In genomic region chr1:246708166-246708565, GRCh38 we compare ENCODE assay signal across 13 cellular contexts.
"Had no signal": no experiment of that assay in that cellular context is flagged by ENCODE, and none has a peak within 500 bp of the region (broad histone marks: within the 10 kb centered on the region; RNA-seq: fewer than 3 reads in every experiment).

No MANE protein-coding gene starts in this region.

- DNase-seq: activated CD4-positive, alpha-beta T cell treated with anti-CD3 and anti-CD28 coated beads, Interleukin-2, amount 10 ng/mL, durations not matched to agents 7 days and 5 days; activated CD4-positive, CD25-positive, alpha-beta regulatory T cell; activated CD8-positive, alpha-beta memory T cell treated with anti-CD3 and anti-CD28 coated beads for 24 hours; activated gamma-delta T cell treated with Interleukin-2 at 50 U/mL for 16 hours; activated naive CD8-positive, alpha-beta T cell treated with anti-CD3 and anti-CD28 coated beads, Interleukin-2, amount 10 ng/mL, durations not matched to agents 7 days and 5 days; erythroblast; islet precursor cell; naive B cell; pancreas; upper lobe of right lung had no signal

- H3K4me3 ChIP-seq: cardiac muscle cell, pancreas, thoracic aorta, upper lobe of right lung had no signal

- ATAC-seq: stimulated activated effector memory CD8-positive, alpha-beta T cell treated with anti-CD3 and anti-CD28 coated beads, Interleukin-12 subunit alpha, Interleukin-12 subunit beta, amount 100 ng/mL, for 72 hours had no signal

- H3K27ac ChIP-seq: cardiac muscle cell, pancreas, thoracic aorta, upper lobe of right lung had no signal

- H3K9me3 ChIP-seq: pancreas, thoracic aorta, upper lobe of right lung had no signal

- FAIRE-seq: pancreas had no signal

- H3K36me3 ChIP-seq: cardiac muscle cell, pancreas, thoracic aorta, upper lobe of right lung had no signal

- H3K4me1 ChIP-seq: pancreas, upper lobe of right lung had no signal

- H3K27me3 ChIP-seq: cardiac muscle cell, pancreas, upper lobe of right lung had no signal
